1 cellular context compared by ENCODE assay signal in the genomic region with DNA sequence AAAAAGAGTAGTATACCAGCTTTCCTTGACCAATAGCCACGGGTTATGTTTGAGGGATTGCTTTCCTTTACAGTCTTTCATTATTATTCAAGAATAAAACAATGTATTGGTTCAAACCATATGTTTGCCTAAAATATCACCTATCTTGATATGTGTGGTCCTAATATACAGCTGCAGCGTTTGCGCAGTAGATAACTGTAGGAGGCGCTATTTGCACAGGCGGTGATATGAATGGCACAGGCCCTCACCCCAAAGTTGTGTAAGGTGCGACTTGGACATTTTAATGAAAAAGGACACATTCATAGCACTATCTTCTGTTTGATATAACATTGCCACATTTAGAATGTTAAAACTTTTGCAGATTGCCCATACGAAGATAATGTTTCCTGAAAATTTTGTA.
TF ChIP-seq lines count a peak whose summit lies in the region.

No MANE protein-coding gene starts in this region.

TF ChIP-seq in H1, 55 proteins besides CTCF, POLR2A, EP300 and RAD21:
- 0 out of 2 replicates have a peak, but pooled peaks have one; percentile 14 for TF ChIP-seq TEAD4 (IDR thresholded peaks at IDR 0.05; ENCODE audit: low read depth, low read length)
- TF ChIP-seq BACH1 (IDR thresholded peaks at IDR 0.05; ENCODE audit: low read length) = no peak
- peak; percentile 28; the same call in 1 of the 2 replicates for TF ChIP-seq CEBPB (IDR thresholded peaks at IDR 0.05; ENCODE audit: low read depth, low read length)
- no peak for TF ChIP-seq RNF2 (IDR thresholded peaks at IDR 0.05; ENCODE audit: borderline replicate concordance, low read depth, low read length, missing control alignments, poor library complexity, severe bottlenecking)
- TF ChIP-seq SP1 (IDR thresholded peaks at IDR 0.05; ENCODE audit: low read depth, low read length) = no peak
